In genomic region chr10:73955719-73956118, GRCh38 we compare ENCODE assay signal across 16 cellular contexts. TPM values are rescaled to one million over a fixed set of nuclear protein-coding genes. Genes with fewer than 3 reads are reported as not detected.
DNase-seq lines count a peak whose midpoint lies in the region; TF ChIP-seq lines count a peak whose summit lies in the region.
"Had no signal": no experiment of that assay in that cellular context is flagged by ENCODE, and none has a peak within 500 bp of the region (broad histone marks: within the 10 kb centered on the region; RNA-seq: fewer than 3 reads in every experiment).

No MANE protein-coding gene starts in this region.

- H3K36me3 ChIP-seq in OCI-LY7 (ENCODE audit: insufficient read depth, low read length) (no peaks in the 10 kb centered on the region), spleen (no peaks in the 10 kb centered on the region)
- H3K36me3 ChIP-seq: HAP-1, transverse colon, WERI-Rb-1 had no signal

- no peak for TF ChIP-seq POLR2A in spleen (IDR thresholded peaks at IDR 0.05)

- H3K27me3 ChIP-seq in spleen (replicated peaks in 1 of 7), result no peaks in the 10 kb centered on the region
- H3K27me3 ChIP-seq: foreskin keratinocyte, transverse colon had no signal

- no peaks in the 10 kb centered on the region for H3K9me2 ChIP-seq in OCI-LY7 (ENCODE audit: insufficient read depth, low read length)

- intact Hi-C loops in activated CD4-positive, alpha-beta T cell treated with anti-CD3 and anti-CD28 coated beads, Interleukin-2, amount 10 ng/mL, durations not matched to agents 24 days and 14 days (cut with micrococcal nuclease), result loop anchor here (1.0 to 5.0 kb wide), 4 partner anchors 43 to 123 kb away; partner anchors contain the start of gene PLAU
- intact Hi-C loops in OCI-LY7 (cut with micrococcal nuclease; ENCODE audit: unreplicated experiment), result loop anchor here (2.0 to 5.0 kb wide), 5 partner anchors 43 to 125 kb away; partner anchors contain the start of gene VCL
- intact Hi-C loops in spleen (cut with DNase I; ENCODE audit: low total_unique reads), result no loop called here

- BruUV-seq in OCI-LY7 (replicated peaks; lab: Mats Ljungman, UMichigan), result no TSS peak

- CTCF ChIA-PET in OCI-LY7 (lab: Charles Lee; ENCODE audit: unreplicated experiment), result interaction anchor here (1.2 kb wide), 2 partner anchors 15 to 76 kb away, joined by 3 to 6 read pairs; no protein-coding TSS in a partner anchor

- no peaks in the 10 kb centered on the region for H3K36me3 Mint-ChIP-seq in activated CD4-positive, alpha-beta T cell treated with anti-CD3 and anti-CD28 coated beads, Interleukin-2, amount 10 ng/mL, durations not matched to agents 24 days and 14 days (ENCODE audit: low read depth)
- H3K36me3 Mint-ChIP-seq in immature natural killer cell (peaks cover 0 to 5% (median 0%) of the 10 kb centered on the region in 3 donors), type B pancreatic cell (no peaks in the 10 kb centered on the region)

- TF ChIP-seq CTCF in OCI-LY7 (conservative IDR thresholded peaks at IDR 0.05; ENCODE audit: low read length), result no peak
- TF ChIP-seq CTCF in spleen (IDR thresholded peaks at IDR 0.05 in 8 of 11, conservative IDR thresholded peaks at IDR 0.05 in 3 of 11), result no peak
- no peak for TF ChIP-seq CTCF in type B pancreatic cell (conservative IDR thresholded peaks at IDR 0.05)

- POLR2A ChIA-PET in OCI-LY7 (lab: Charles Lee), result interaction anchor here (0.6 to 1.8 kb wide), 2 partner anchors 10 to 67 kb away, joined by 3 to 5 read pairs; no protein-coding TSS in a partner anchor

- H3K9me3 ChIP-seq in OCI-LY7 (ENCODE audit: low read length), result no peaks in the 10 kb centered on the region
- H3K9me3 ChIP-seq in spleen, result no peaks in the 10 kb centered on the region
- H3K9me3 ChIP-seq: HAP-1, transverse colon had no signal

- peak overlapping the region; percentile 62 for H3K27ac Mint-ChIP-seq in activated CD4-positive, alpha-beta T cell treated with anti-CD3 and anti-CD28 coated beads, Interleukin-2, amount 10 ng/mL, durations not matched to agents 24 days and 14 days
- H3K27ac Mint-ChIP-seq in immature natural killer cell (peak overlapping the region; percentile 80 to 93 (median 88)), type B pancreatic cell (no peak overlapping the region)
- H3K27ac Mint-ChIP-seq: progenitor cell of endocrine pancreas had no signal

- H3K27ac ChIP-seq in OCI-LY7 (ENCODE audit: low read depth, low read length, poor library complexity, severe bottlenecking), result no peak overlapping the region
- peak overlapping the region in 5 of 8 donors; percentile 73 to 88 (median 87) for H3K27ac ChIP-seq in spleen
- H3K27ac ChIP-seq: foreskin keratinocyte, WERI-Rb-1 had no signal

- H3K9me3 Mint-ChIP-seq in activated CD4-positive, alpha-beta T cell treated with anti-CD3 and anti-CD28 coated beads, Interleukin-2, amount 10 ng/mL, durations not matched to agents 24 days and 14 days, result no peaks in the 10 kb centered on the region
- peaks cover 0 to 4% (median 0%) of the 10 kb centered on the region in 6 donors for H3K9me3 Mint-ChIP-seq in immature natural killer cell
- H3K9me3 Mint-ChIP-seq in type B pancreatic cell, result no peaks in the 10 kb centered on the region

- H3K4me2 ChIP-seq in OCI-LY7 (ENCODE audit: low read length), result peak overlapping the region; percentile 82; the same call in 1 of the 2 replicates

- peak overlapping the region; percentile 15 for H3K4me3 Mint-ChIP-seq in activated CD4-positive, alpha-beta T cell treated with anti-CD3 and anti-CD28 coated beads, Interleukin-2, amount 10 ng/mL, durations not matched to agents 24 days and 14 days
- H3K4me3 Mint-ChIP-seq in immature natural killer cell (peak overlapping the region; percentile 9 to 83 (median 58)), type B pancreatic cell (no peak overlapping the region)

- H2AFZ ChIP-seq in OCI-LY7 (ENCODE audit: low read length), result no peak overlapping the region

- H3K4me1 Mint-ChIP-seq in activated CD4-positive, alpha-beta T cell treated with anti-CD3 and anti-CD28 coated beads, Interleukin-2, amount 10 ng/mL, durations not matched to agents 24 days and 14 days, result peaks cover 47% of the 10 kb centered on the region
- peaks cover 60 to 65% of the 10 kb centered on the region in 2 donors for H3K4me1 Mint-ChIP-seq in immature natural killer cell
- H3K4me1 Mint-ChIP-seq in type B pancreatic cell (ENCODE audit: unreplicated experiment), result peaks cover 20% of the 10 kb centered on the region

- H3K4me1 ChIP-seq in OCI-LY7 (ENCODE audit: insufficient read depth, low read length, poor library complexity, severe bottlenecking) (peaks cover 49% of the 10 kb centered on the region), spleen (peaks cover 15 to 68% (median 45%) of the 10 kb centered on the region in 6 donors)

- no peak for DNase-seq in activated CD4-positive, alpha-beta T cell treated with anti-CD3 and anti-CD28 coated beads, Interleukin-2, amount 10 ng/mL, durations not matched to agents 24 days and 14 days
- DNase-seq in activated CD4-positive, alpha-beta T cell treated with anti-CD3 and anti-CD28 coated beads for 48 hours, result no peak
- no peak for DNase-seq in OCI-LY7 (ENCODE audit: low spot score)
- no peak for DNase-seq in immature natural killer cell
- no peak for DNase-seq in spleen
- DNase-seq in NCI-H510A treated with DMSO at 0.1 percent for 48 hours (lab: John Stamatoyannopoulos, UW), result no peak
- no peak for DNase-seq in cerebellar cortex (ENCODE audit: low spot score)
- DNase-seq in type B pancreatic cell (ENCODE audit: extremely low spot score, unreplicated experiment), result no peak
- DNase-seq: foreskin keratinocyte, left colon, NCI-H1092, transverse colon, WERI-Rb-1 had no signal

- no peak overlapping the region for H3K4me3 ChIP-seq in OCI-LY7 (ENCODE audit: low read depth, low read length, poor library complexity, severe bottlenecking)
- no peak overlapping the region for H3K4me3 ChIP-seq in spleen
- H3K4me3 ChIP-seq: coronary artery, HAP-1, transverse colon had no signal

- H3K27me3 Mint-ChIP-seq in activated CD4-positive, alpha-beta T cell treated with anti-CD3 and anti-CD28 coated beads, Interleukin-2, amount 10 ng/mL, durations not matched to agents 24 days and 14 days, result peaks cover 2% of the 10 kb centered on the region
- H3K27me3 Mint-ChIP-seq in immature natural killer cell (ENCODE audit: low read depth in 3 of 3) (peaks cover 0 to 2% (median 0%) of the 10 kb centered on the region in 3 donors), type B pancreatic cell (no peaks in the 10 kb centered on the region)
- H3K27me3 Mint-ChIP-seq: progenitor cell of endocrine pancreas had no signal

- 88 to 96% (median 96%) methylated on average over 2 of the region's 2 CpGs for WGBS in spleen, 5 donors

- H3K79me2 ChIP-seq in OCI-LY7 (ENCODE audit: insufficient read depth, low read depth, low read length), result no peaks in the 10 kb centered on the region

- H4K20me1 ChIP-seq in OCI-LY7 (ENCODE audit: insufficient read depth, low read length), result no peaks in the 10 kb centered on the region

RNA-seq across cellular contexts. Expression of gene VCL, which starts 42.2 kb away (rescaled TPM):
- 26.1 and 26.8 TPM in 2 replicates for total RNA-seq in activated CD4-positive, alpha-beta T cell treated with anti-CD3 and anti-CD28 coated beads, Interleukin-2, amount 10 ng/mL, durations not matched to agents 24 days and 14 days
- total RNA-seq in OCI-LY7 (2014; rRNA removed; shearing (Covaris generic)), result 19.1 and 24.9 TPM in 2 replicates
- total RNA-seq in OCI-LY7 (2022) (55.5 and 64.5 TPM in 2 replicates), spleen (100 to 1,000 TPM in 3 of 7 donors, 10 to 100 TPM in 4; 42.9 to 214 (median 88.0) TPM), type B pancreatic cell (ENCODE audit: low replicate concordance) (110 and 125 TPM in 2 replicates)
- polyA plus RNA-seq in immature natural killer cell (10 to 100 TPM; 38.6 to 95.0 (median 55.9) TPM), spleen (10 to 100 TPM in 1 of 3 donors, 1 to 10 TPM in 2; 8.8 to 13.6 (median 9.4) TPM)

RNA-seq across cellular contexts. Expression of gene PLAU, which starts 44.8 kb away (rescaled TPM):
- 0.57 and 0.72 TPM in 2 replicates for total RNA-seq in activated CD4-positive, alpha-beta T cell treated with anti-CD3 and anti-CD28 coated beads, Interleukin-2, amount 10 ng/mL, durations not matched to agents 24 days and 14 days
- 2.0 and 5.2 TPM in 2 replicates for total RNA-seq in OCI-LY7 (2014; rRNA removed; shearing (Covaris generic))
- total RNA-seq in OCI-LY7 (2022) (0.74 and 0.85 TPM in 2 replicates), spleen (10 to 100 TPM; 19.1 to 95.0 (median 40.7) TPM), type B pancreatic cell (ENCODE audit: low replicate concordance) (3.5 and 5.5 TPM in 2 replicates)
- polyA plus RNA-seq in immature natural killer cell (under 1 TPM in 1 of 3 donors, not detected in 2; 0.08 TPM), spleen (10 to 100 TPM in 2 of 3 donors, 1 to 10 TPM in 1; 9.6 to 18.3 (median 16.8) TPM)
